In the genomic region with DNA sequence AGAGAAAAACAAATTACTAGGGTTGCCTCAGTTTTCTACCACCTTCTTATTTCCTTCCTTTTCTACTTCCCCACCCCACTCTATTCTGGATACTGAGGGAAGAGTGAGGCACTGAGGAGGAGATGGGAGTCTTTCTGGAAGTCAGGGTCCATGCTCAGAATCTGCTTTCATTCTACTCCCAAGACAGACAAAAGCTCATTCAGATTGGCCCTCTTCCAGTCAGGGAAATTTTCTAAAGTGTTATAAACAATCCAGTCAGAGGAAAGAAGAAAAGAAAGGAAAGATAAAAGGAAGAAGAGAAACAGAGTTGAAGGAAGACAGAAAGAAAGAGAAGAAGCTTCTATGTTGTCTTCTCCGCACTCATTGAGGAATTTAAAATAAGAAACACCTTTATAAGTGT, we compare ENCODE assay signal across 20 cellular contexts.
DNase-seq lines count a peak whose midpoint lies in the region; ATAC-seq and TF ChIP-seq lines count a peak whose summit lies in the region.
"Had no signal": no experiment of that assay in that cellular context is flagged by ENCODE, and none has a peak within 500 bp of the region (broad histone marks: within the 10 kb centered on the region; RNA-seq: fewer than 3 reads in every experiment).

No MANE protein-coding gene starts in this region.

- no peaks in the 10 kb centered on the region for H3K9me3 ChIP-seq in CD8-positive, alpha-beta T cell (ENCODE audit: low read length)
- H3K9me3 ChIP-seq in CD4-positive, alpha-beta memory T cell (ENCODE audit: control insufficient read depth in 1 of 2, low read length in 2 of 2): no peaks in the 10 kb centered on the region
- H3K9me3 ChIP-seq: BE2C, psoas muscle had no signal

- H3K4me1 Mint-ChIP-seq in CD8-positive, alpha-beta T cell (ENCODE audit: low read depth): peaks cover 10% of the 10 kb centered on the region
- H3K4me1 Mint-ChIP-seq in central memory CD8-positive, alpha-beta T cell: peaks cover 17% of the 10 kb centered on the region
- peaks cover 3% of the 10 kb centered on the region for H3K4me1 Mint-ChIP-seq in mesothelial cell of epicardium
- H3K4me1 Mint-ChIP-seq in CD4-positive, alpha-beta memory T cell: peaks cover 0 to 8% (median 3%) of the 10 kb centered on the region in 4 donors

- no peak overlapping the region for H3K27ac ChIP-seq in CD8-positive, alpha-beta T cell (ENCODE audit: low read depth, low read length)
- no peak overlapping the region for H3K27ac ChIP-seq in CD4-positive, alpha-beta memory T cell (ENCODE audit: low read depth, low read length)
- H3K27ac ChIP-seq: PC-9, psoas muscle, SJSA1 had no signal

- ATAC-seq in CD8-positive, alpha-beta T cell: no peak
- ATAC-seq in central memory CD8-positive, alpha-beta T cell (replicated peaks; ENCODE audit: extremely low read depth, poor library complexity, severe bottlenecking): no peak
- no peak for ATAC-seq in GM21576 (IDR thresholded peaks at IDR 0.05; ENCODE audit: unreplicated experiment)
- ATAC-seq: activated CD4-positive, CD25-positive, alpha-beta regulatory T cell treated with anti-CD3 and anti-CD28 coated beads, Interleukin-2, amount 50 U/mL, for 24 hours; naive thymus-derived CD4-positive, alpha-beta T cell; psoas muscle had no signal

- no peaks in the 10 kb centered on the region for H3K27me3 Mint-ChIP-seq in CD8-positive, alpha-beta T cell (ENCODE audit: low read depth)
- H3K27me3 Mint-ChIP-seq in central memory CD8-positive, alpha-beta T cell: no peaks in the 10 kb centered on the region
- H3K27me3 Mint-ChIP-seq in mesothelial cell of epicardium (ENCODE audit: low read depth): no peaks in the 10 kb centered on the region
- H3K27me3 Mint-ChIP-seq in CD4-positive, alpha-beta memory T cell: no peaks in the 10 kb centered on the region
- H3K27me3 Mint-ChIP-seq: naive thymus-derived CD4-positive, alpha-beta T cell had no signal

- no peak for TF ChIP-seq CTCF in CD8-positive, alpha-beta T cell (IDR thresholded peaks at IDR 0.05)
- TF ChIP-seq CTCF in mesothelial cell of epicardium (IDR thresholded peaks at IDR 0.05; ENCODE audit: unreplicated experiment): no peak

- CTCF ChIA-PET in CD8-positive, alpha-beta T cell (lab: Charles Lee): no interaction called here
- CTCF ChIA-PET in CD4-positive, alpha-beta memory T cell (lab: Charles Lee; ENCODE audit: partially characterized antibody): no interaction called here

- H3K9me3 Mint-ChIP-seq in CD8-positive, alpha-beta T cell: peaks cover 6% of the 10 kb centered on the region
- peaks cover 5% of the 10 kb centered on the region for H3K9me3 Mint-ChIP-seq in central memory CD8-positive, alpha-beta T cell
- peaks cover 24% of the 10 kb centered on the region for H3K9me3 Mint-ChIP-seq in mesothelial cell of epicardium
- H3K9me3 Mint-ChIP-seq in CD4-positive, alpha-beta memory T cell: peaks cover 2 to 10% (median 8%) of the 10 kb centered on the region in 8 donors

- no peaks in the 10 kb centered on the region for H3K27me3 ChIP-seq in CD8-positive, alpha-beta T cell (ENCODE audit: insufficient read depth, low read length)
- H3K27me3 ChIP-seq in CD4-positive, alpha-beta memory T cell (ENCODE audit: insufficient read depth, low read length): no peaks in the 10 kb centered on the region
- H3K27me3 ChIP-seq: BE2C, SJSA1 had no signal

- peaks cover 59% of the 10 kb centered on the region for H3K36me3 Mint-ChIP-seq in CD8-positive, alpha-beta T cell
- peaks cover 23% of the 10 kb centered on the region for H3K36me3 Mint-ChIP-seq in central memory CD8-positive, alpha-beta T cell (ENCODE audit: insufficient read depth)
- peaks cover 35% of the 10 kb centered on the region for H3K36me3 Mint-ChIP-seq in mesothelial cell of epicardium
- peaks cover 55 to 64% of the 10 kb centered on the region in 2 donors for H3K36me3 Mint-ChIP-seq in CD4-positive, alpha-beta memory T cell

- H3K4me3 ChIP-seq in CD8-positive, alpha-beta T cell (ENCODE audit: low read depth, low read length): no peak overlapping the region
- H3K4me3 ChIP-seq in CD4-positive, alpha-beta memory T cell (ENCODE audit: low read length in 2 of 2): no peak overlapping the region
- H3K4me3 ChIP-seq: lung, PC-9, psoas muscle, SJSA1 had no signal

- POLR2A ChIA-PET in CD8-positive, alpha-beta T cell (lab: Charles Lee): no interaction called here
- POLR2A ChIA-PET in CD4-positive, alpha-beta memory T cell (lab: Charles Lee; ENCODE audit: partially characterized antibody): no interaction called here

- H3K36me3 ChIP-seq in CD8-positive, alpha-beta T cell (ENCODE audit: insufficient read depth, low read length): no peaks in the 10 kb centered on the region
- H3K36me3 ChIP-seq in CD4-positive, alpha-beta memory T cell (ENCODE audit: insufficient read depth, low read length): peaks cover 10% of the 10 kb centered on the region
- H3K36me3 ChIP-seq: BE2C had no signal

- intact Hi-C loops in CD8-positive, alpha-beta T cell (cut with DNase I, micrococcal nuclease): no loop called here
- intact Hi-C loops in CD4-positive, alpha-beta memory T cell (cut with micrococcal nuclease): no loop called here

- DNase-seq in CD8-positive, alpha-beta T cell: no peak
- DNase-seq in LHCN-M2 (ENCODE audit: low read depth) (peak; percentile 21), mesothelial cell of epicardium (ENCODE audit: low spot score in 2 of 2, unreplicated experiment in 2 of 2) (no peak), NCI-H2107 treated with DMSO at 0.1 percent for 48 hours (lab: John Stamatoyannopoulos, UW; ENCODE audit: unreplicated experiment) (no peak), globus pallidus (ENCODE audit: low spot score) (no peak)
- no peak for DNase-seq in central memory CD8-positive, alpha-beta T cell (ENCODE audit: low spot score in 2 of 2)
- DNase-seq in CD4-positive, alpha-beta memory T cell: no peak
- DNase-seq: aorta; BE2C; islet precursor cell; naive thymus-derived CD4-positive, alpha-beta T cell; NCI-H1436; NCI-H82; PC-9; psoas muscle; stimulated activated CD4-positive, alpha-beta T cell treated with anti-CD3 and anti-CD28 coated beads, Interleukin-4, amount 100 ng/mL, for 4 hours had no signal

- H3K4me1 ChIP-seq in CD8-positive, alpha-beta T cell (ENCODE audit: insufficient read depth, low read length): no peaks in the 10 kb centered on the region
- H3K4me1 ChIP-seq in CD4-positive, alpha-beta memory T cell (ENCODE audit: insufficient read depth, low read length): no peaks in the 10 kb centered on the region
- H3K4me1 ChIP-seq: psoas muscle, SJSA1 had no signal

- peak overlapping the region; percentile 5 for H3K27ac Mint-ChIP-seq in CD8-positive, alpha-beta T cell
- peak overlapping the region; percentile 41 for H3K27ac Mint-ChIP-seq in central memory CD8-positive, alpha-beta T cell (ENCODE audit: low read depth)
- peak overlapping the region; percentile 27 for H3K27ac Mint-ChIP-seq in mesothelial cell of epicardium
- peak overlapping the region in 3 of 7 donors; percentile 1 to 75 (median 29) for H3K27ac Mint-ChIP-seq in CD4-positive, alpha-beta memory T cell

- H3K4me3 Mint-ChIP-seq in CD8-positive, alpha-beta T cell: no peak overlapping the region
- H3K4me3 Mint-ChIP-seq in central memory CD8-positive, alpha-beta T cell: no peak overlapping the region
- no peak overlapping the region for H3K4me3 Mint-ChIP-seq in mesothelial cell of epicardium
- no peak overlapping the region for H3K4me3 Mint-ChIP-seq in CD4-positive, alpha-beta memory T cell
- H3K4me3 Mint-ChIP-seq: naive thymus-derived CD4-positive, alpha-beta T cell had no signal
